ENCODE assay signal across 13 cellular contexts in genomic region chr2:10006248-10007147, GRCh38. TPM values are rescaled to one million over a fixed set of nuclear protein-coding genes. Genes with fewer than 3 reads are reported as not detected.
DNase-seq lines count a peak whose midpoint lies in the region; ATAC-seq and TF ChIP-seq lines count a peak whose summit lies in the region.
"Had no signal": no experiment of that assay in that cellular context is flagged by ENCODE, and none has a peak within 500 bp of the region (broad histone marks: within the 10 kb centered on the region; RNA-seq: fewer than 3 reads in every experiment).

No MANE protein-coding gene starts in this region.

- ATAC-seq in mucosa of descending colon, result peak; percentile 67
- ATAC-seq in HG03039 (IDR thresholded peaks at IDR 0.05; ENCODE audit: unreplicated experiment), result no peak
- ATAC-seq in HG03175 (IDR thresholded peaks at IDR 0.05; ENCODE audit: unreplicated experiment), result no peak

- H4K20me1 ChIP-seq in mammary epithelial cell (ENCODE audit: insufficient read depth, low read length), result no peaks in the 10 kb centered on the region

- H3K9me3 ChIP-seq in mammary epithelial cell (replicated peaks; ENCODE audit: insufficient read depth, low read length) (no peaks in the 10 kb centered on the region), endocrine pancreas (ENCODE audit: control insufficient read depth, low read length) (no peaks in the 10 kb centered on the region), mucosa of descending colon (no peaks in the 10 kb centered on the region)
- no peaks in the 10 kb centered on the region for H3K9me3 ChIP-seq in CD8-positive, alpha-beta memory T cell (ENCODE audit: low read length)
- H3K9me3 ChIP-seq: uterus had no signal

- no peaks in the 10 kb centered on the region for H3K36me3 ChIP-seq in mammary epithelial cell (ENCODE audit: insufficient read depth, low read length)
- no peaks in the 10 kb centered on the region for H3K36me3 ChIP-seq in endocrine pancreas (ENCODE audit: control insufficient read depth, insufficient read depth, low read length)
- no peaks in the 10 kb centered on the region for H3K36me3 ChIP-seq in mucosa of descending colon (ENCODE audit: low read depth)
- H3K36me3 ChIP-seq in CD8-positive, alpha-beta memory T cell (ENCODE audit: insufficient read depth, low read length), result no peaks in the 10 kb centered on the region
- H3K36me3 ChIP-seq: uterus had no signal

- no peak overlapping the region for H3K4me3 Mint-ChIP-seq in MCF 10A (ENCODE audit: unreplicated experiment)
- H3K4me3 Mint-ChIP-seq in CD8-positive, alpha-beta memory T cell, result no peak overlapping the region

- H3K4me3 ChIP-seq in mammary epithelial cell (replicated peaks in 1 of 3; ENCODE audit: insufficient read depth in 1 of 3, low read depth in 2 of 3, low read length in 3 of 3) (no peak overlapping the region), endocrine pancreas (ENCODE audit: control insufficient read depth, insufficient read depth, low read length) (no peak overlapping the region), mucosa of descending colon (no peak overlapping the region)
- H3K4me3 ChIP-seq in CD8-positive, alpha-beta memory T cell (ENCODE audit: low read length), result no peak overlapping the region
- H3K4me3 ChIP-seq: uterus had no signal

- H2AFZ ChIP-seq in mammary epithelial cell (ENCODE audit: low read depth, low read length), result peak overlapping the region; percentile 69

- TF ChIP-seq CTCF in mammary epithelial cell (conservative IDR thresholded peaks at IDR 0.05 in 1 of 2, IDR thresholded peaks at IDR 0.05 in 1 of 2; ENCODE audit: extremely low read depth in 1 of 2, insufficient read depth in 1 of 2, low read depth in 1 of 2, low read length in 2 of 2), result no peak
- TF ChIP-seq CTCF in MCF 10A (IDR thresholded peaks at IDR 0.05; ENCODE audit: unreplicated experiment), result no peak
- no peak for TF ChIP-seq CTCF in mucosa of descending colon (IDR thresholded peaks at IDR 0.05)

- no peak overlapping the region for H3K27ac ChIP-seq in mammary epithelial cell (ENCODE audit: insufficient read depth, low read depth, low read length)
- H3K27ac ChIP-seq in CD8-positive, alpha-beta memory T cell (ENCODE audit: low read depth, low read length), result no peak overlapping the region

- intact Hi-C loops in mammary epithelial cell (cut with micrococcal nuclease), result no loop called here
- intact Hi-C loops in MCF 10A (cut with micrococcal nuclease), result no loop called here
- intact Hi-C loops in mucosa of descending colon (cut with DNase I, micrococcal nuclease), result no loop called here

- CTCF ChIA-PET in mammary epithelial cell (lab: Charles Lee; ENCODE audit: low non-redundant PET) (no interaction called here), MCF 10A (lab: Yijun Ruan, JAX) (interaction anchor here (2.9 kb wide), 1 partner anchor 22 kb away, joined by 13 read pairs; no protein-coding TSS in a partner anchor)
- CTCF ChIA-PET in CD8-positive, alpha-beta memory T cell (lab: Charles Lee), result interaction anchor here (1.0 to 2.3 kb wide), 2 partner anchors 22 kb away, joined by 3 to 9 read pairs; no protein-coding TSS in a partner anchor

- peak overlapping the region; percentile 69 for H3K4me2 ChIP-seq in mammary epithelial cell (ENCODE audit: insufficient read depth, low read depth, low read length)

- H3K9ac ChIP-seq in mammary epithelial cell (ENCODE audit: insufficient read depth, low read length), result no peak overlapping the region
- peak overlapping the region; percentile 54 for H3K9ac ChIP-seq in endocrine pancreas (ENCODE audit: control insufficient read depth, insufficient read depth, low read length)

- no peak overlapping the region for H3K27ac Mint-ChIP-seq in MCF 10A (ENCODE audit: low read depth, unreplicated experiment)
- H3K27ac Mint-ChIP-seq in CD8-positive, alpha-beta memory T cell, result no peak overlapping the region

- no peaks in the 10 kb centered on the region for H3K79me2 ChIP-seq in mammary epithelial cell (ENCODE audit: insufficient read depth, low read length)

- dilution Hi-C loops in mammary epithelial cell (cut with HindIII; ENCODE audit: low sequenced_read_pairs), result no loop called here

- H3K4me1 ChIP-seq in mammary epithelial cell (ENCODE audit: insufficient read depth, low read length) (peaks cover 7% of the 10 kb centered on the region), endocrine pancreas (ENCODE audit: control insufficient read depth, insufficient read depth, low read length) (peaks cover 6% of the 10 kb centered on the region), mucosa of descending colon (ENCODE audit: low read depth) (peaks cover 2% of the 10 kb centered on the region)
- no peaks in the 10 kb centered on the region for H3K4me1 ChIP-seq in CD8-positive, alpha-beta memory T cell (ENCODE audit: insufficient read depth, low read length)

- WGBS in mammary epithelial cell (ENCODE audit: low coverage, missing lambda C conversion rate), result 38% methylated on average over 11 of the region's 62 CpGs

- no peaks in the 10 kb centered on the region for H3K36me3 Mint-ChIP-seq in MCF 10A (ENCODE audit: insufficient read depth, unreplicated experiment)
- H3K36me3 Mint-ChIP-seq in CD8-positive, alpha-beta memory T cell, result no peaks in the 10 kb centered on the region

- DNase-seq in mammary epithelial cell (peak; percentile 16), MCF 10A (ENCODE audit: unreplicated experiment) (no peak), mucosa of descending colon (peak in 1 of 3 donors; percentile 47), germinal center (ENCODE audit: low spot score) (no peak)
- no peak for DNase-seq in CD8-positive, alpha-beta memory T cell
- DNase-seq: cortex of kidney; kidney glomerular epithelial cell; SIG-M5; stimulated activated CD4-positive, alpha-beta T cell treated with anti-CD3 and anti-CD28 coated beads, Interleukin-15, amount 100 ng/mL, for 24 hours; uterus had no signal

- H3K27me3 Mint-ChIP-seq in MCF 10A (ENCODE audit: insufficient read depth, unreplicated experiment), result no peaks in the 10 kb centered on the region
- H3K27me3 Mint-ChIP-seq in CD8-positive, alpha-beta memory T cell, result peaks cover 9 to 40% of the 10 kb centered on the region in 2 donors

- in situ Hi-C loops in mammary epithelial cell (cut with MboI; ENCODE audit: low sequenced_read_pairs in 2 of 2), result no loop called here

- no TSS peak for BruUV-seq in mammary epithelial cell (replicated peaks; lab: Mats Ljungman, UMichigan)
- no TSS peak for BruUV-seq in MCF 10A (replicated peaks; lab: Mats Ljungman, UMichigan)

- no peaks in the 10 kb centered on the region for H3K27me3 ChIP-seq in mammary epithelial cell (ENCODE audit: insufficient read depth, low read length)
- no peaks in the 10 kb centered on the region for H3K27me3 ChIP-seq in endocrine pancreas (ENCODE audit: control insufficient read depth, insufficient read depth, low read length)
- no peaks in the 10 kb centered on the region for H3K27me3 ChIP-seq in CD8-positive, alpha-beta memory T cell (ENCODE audit: insufficient read depth, low read length, poor library complexity, severe bottlenecking)
- H3K27me3 ChIP-seq: uterus had no signal

- POLR2A ChIA-PET in MCF 10A (lab: Yijun Ruan, JAX), result no interaction called here
- POLR2A ChIA-PET in CD8-positive, alpha-beta memory T cell (lab: Charles Lee), result no interaction called here

- H3K4me1 Mint-ChIP-seq in MCF 10A (ENCODE audit: insufficient read depth, unreplicated experiment), result no peaks in the 10 kb centered on the region
- H3K4me1 Mint-ChIP-seq in CD8-positive, alpha-beta memory T cell, result no peaks in the 10 kb centered on the region

- H3K9me3 Mint-ChIP-seq in MCF 10A (ENCODE audit: unreplicated experiment), result no peaks in the 10 kb centered on the region
- no peaks in the 10 kb centered on the region for H3K9me3 Mint-ChIP-seq in CD8-positive, alpha-beta memory T cell

RNA-seq across cellular contexts. Expression of gene KLF11, which starts 36.9 kb away (rescaled TPM):
- total RNA-seq in mammary epithelial cell (1 to 10 TPM; 5.9 to 7.8 TPM), MCF 10A (2022) (7.1 and 10.0 TPM in 2 replicates), mucosa of descending colon (10 to 100 TPM in 2 of 3 donors, 1 to 10 TPM in 1; 5.9 to 34.7 (median 11.9) TPM)
- 7.7 TPM for polyA plus RNA-seq in mammary epithelial cell
- polyA minus RNA-seq in mammary epithelial cell, result 36.0 TPM
- 1 to 10 TPM; 5.8 to 7.5 TPM for total RNA-seq in CD8-positive, alpha-beta memory T cell
- polyA plus RNA-seq in CD8-positive, alpha-beta memory T cell, result 6.6 TPM

RNA-seq across cellular contexts. Expression of gene GRHL1, which starts 55.0 kb away (rescaled TPM):
- total RNA-seq in mammary epithelial cell (1 to 10 TPM; 2.2 to 6.0 TPM), MCF 10A (2022) (0.96 and 2.0 TPM in 2 replicates), mucosa of descending colon (1 to 10 TPM in 2 of 3 donors, under 1 TPM in 1; 0.41 to 2.0 (median 1.9) TPM)
- polyA plus RNA-seq in mammary epithelial cell, result 1.8 TPM
- 1.4 TPM for polyA minus RNA-seq in mammary epithelial cell
- total RNA-seq in CD8-positive, alpha-beta memory T cell, result under 1 TPM; 0.88 to 0.93 TPM
- 0.12 TPM for polyA plus RNA-seq in CD8-positive, alpha-beta memory T cell
